14 cellular contexts compared by ENCODE assay signal in genomic region chr6:141107562-141108160, GRCh38.
DNase-seq lines count a peak whose midpoint lies in the region; ATAC-seq and TF ChIP-seq lines count a peak whose summit lies in the region.
"Had no signal": no experiment of that assay in that cellular context is flagged by ENCODE, and none has a peak within 500 bp of the region (broad histone marks: within the 10 kb centered on the region; RNA-seq: fewer than 3 reads in every experiment).

No MANE protein-coding gene starts in this region.

- peak overlapping the region; percentile 78 for H2AFZ ChIP-seq in HCT116 (ENCODE audit: low read depth, low read length, poor library complexity, severe bottlenecking)

- no peaks in the 10 kb centered on the region for H3K9me3 ChIP-seq in HCT116 (ENCODE audit: control insufficient read depth in 1 of 2, insufficient read depth in 1 of 2, low read depth in 1 of 2, low read length in 2 of 2)
- H3K9me3 ChIP-seq: colonic mucosa had no signal

- H3K4me1 ChIP-seq in HCT116 (ENCODE audit: control insufficient read depth in 1 of 2, insufficient read depth in 2 of 2, low read length in 2 of 2) = peaks cover 0 to 13% of the 10 kb centered on the region in 2 experiments; a peak in 2 of 4 replicates
- H3K4me1 ChIP-seq: colonic mucosa had no signal

- no peaks in the 10 kb centered on the region for H3K79me2 ChIP-seq in HCT116 (ENCODE audit: insufficient read depth, low read length)

- DNase-seq in AG10803 (ENCODE audit: low read depth) (peak; percentile 43), HCT116 (ENCODE audit: low read depth, low spot score) (peak; percentile 43), T1000 (lab: John Stamatoyannopoulos, UW) (peak; percentile 1), fibroblast of villous mesenchyme (ENCODE audit: low read depth) (peak; percentile 7), Kasumi-1 (lab: John Stamatoyannopoulos, UW) (no peak), GM19238 (ENCODE audit: insufficient read length, low spot score) (no peak)
- no peak for DNase-seq in stimulated activated CD8-positive, alpha-beta memory T cell treated with anti-CD3 and anti-CD28 coated beads, Interleukin-4, amount 100 ng/mL, for 48 hours
- DNase-seq: activated B cell treated with CpG ODN at 0.5 μM for 24 hours; activated effector memory CD4-positive, alpha-beta T cell treated with Interleukin-2 at 50 U/mL for 16 hours; colonic mucosa; hippocampal formation; NCI-H2081 treated with DMSO at 0.1 percent for 48 hours; Right ventricle myocardium superior had no signal

- H3K9me2 ChIP-seq in HCT116 (ENCODE audit: insufficient read depth) = no peaks in the 10 kb centered on the region

- H4K20me1 ChIP-seq in HCT116 (ENCODE audit: insufficient read depth) = no peaks in the 10 kb centered on the region

- TF ChIP-seq RAD21 in HCT116 (IDR thresholded peaks at IDR 0.05; ENCODE audit: low read depth) = no peak

- intact Hi-C loops in HCT116 (cut with micrococcal nuclease) = no loop called here

- H3K27ac ChIP-seq in HCT116 (ENCODE audit: low read depth, low read length) = no peak overlapping the region
- H3K27ac ChIP-seq: colonic mucosa had no signal

- TF ChIP-seq CTCF in AG10803 (conservative IDR thresholded peaks at IDR 0.05; ENCODE audit: low read length) (no peak), HCT116 (IDR thresholded peaks at IDR 0.05 in 2 of 3, conservative IDR thresholded peaks at IDR 0.05 in 1 of 3; ENCODE audit: borderline replicate concordance in 1 of 3, insufficient read depth in 1 of 3, low read depth in 2 of 3, low read length in 2 of 3) (no peak), fibroblast of villous mesenchyme (IDR thresholded peaks at IDR 0.05; ENCODE audit: insufficient read depth, low read depth, low read length) (no peak)

- no TSS peak for BruUV-seq in HCT116 (replicated peaks; lab: Mats Ljungman, UMichigan)

- no peak overlapping the region for H3K9ac ChIP-seq in HCT116 (ENCODE audit: low read length)

- no peaks in the 10 kb centered on the region for H3K36me3 ChIP-seq in HCT116 (ENCODE audit: control insufficient read depth in 1 of 2, insufficient read depth in 2 of 2, low read length in 2 of 2)
- H3K36me3 ChIP-seq: colonic mucosa had no signal

- RAD21 ChIA-PET in HCT116 (lab: Charles Lee; ENCODE audit: low non-redundant PET in 1 of 2, low total read pairs in 2 of 2, uncharacterized antibody in 2 of 2, unreplicated experiment in 2 of 2) = no interaction called here

- no peak for TF ChIP-seq POLR2A in HCT116 (IDR thresholded peaks at IDR 0.05; ENCODE audit: borderline replicate concordance, extremely low read depth, insufficient read depth, insufficient read length)

- ATAC-seq in HCT116 (peak; percentile 67), GM21381 (IDR thresholded peaks at IDR 0.05; ENCODE audit: unreplicated experiment) (no peak)

- no peak overlapping the region for H3K4me3 ChIP-seq in AG10803 (ENCODE audit: low read length)
- no peak overlapping the region for H3K4me3 ChIP-seq in HCT116 (replicated peaks in 1 of 2; ENCODE audit: low read depth in 1 of 2, low read length in 2 of 2)
- no peak overlapping the region for H3K4me3 ChIP-seq in fibroblast of villous mesenchyme (ENCODE audit: low read depth, low read length)
- H3K4me3 ChIP-seq: colonic mucosa had no signal

- H3K4me2 ChIP-seq in HCT116 (ENCODE audit: low read length) = peak overlapping the region; percentile 1; the same call in 1 of the 2 replicates

- no peaks in the 10 kb centered on the region for H3K27me3 ChIP-seq in HCT116 (ENCODE audit: insufficient read depth, low read length)
- H3K27me3 ChIP-seq: colonic mucosa had no signal

- CTCF ChIA-PET in HCT116 (lab: Charles Lee) = no interaction called here

- POLR2A ChIA-PET in HCT116 (lab: Charles Lee) = no interaction called here

TF ChIP-seq in HCT116, 20 proteins besides CTCF, POLR2A, EP300 and RAD21:
- TF ChIP-seq SP1 (IDR thresholded peaks at IDR 0.05; ENCODE audit: low read depth) (peak; percentile 25; the same call in 1 of the 2 replicates), FOSL1 (IDR thresholded peaks at IDR 0.05; ENCODE audit: low read depth) (peak; percentile 44), ATF3 (IDR thresholded peaks at IDR 0.05) (no peak), CEBPB (IDR thresholded peaks at IDR 0.05; ENCODE audit: low read depth) (0 out of 2 replicates have a peak, but pooled peaks have one; percentile 44), CBX3 (IDR thresholded peaks at IDR 0.05; ENCODE audit: low read depth) (peak; percentile 61; the same call in 1 of the 2 replicates)
TF ChIP-seq in HCT116: peak in this region for 4.

Comparison
In these comparisons a context has a peak if more than half of its experiments do, and no peak if none do; other contexts are left out.
1. DNase-seq: peak in AG10803 (single experiment), HCT116 (single experiment), T1000 (single experiment) and fibroblast of villous mesenchyme (single experiment); none in Kasumi-1 (0 of 2), stimulated activated CD8-positive, alpha-beta memory T cell treated with anti-CD3 and anti-CD28 coated beads, Interleukin-4, amount 100 ng/mL, for 48 hours (single experiment) and GM19238 (single experiment).